Comparison of ENCODE assay signal across 8 cellular contexts in genomic region chr4:145181091-145181501, GRCh38. TPM values are rescaled to one million over a fixed set of nuclear protein-coding genes. Genes with fewer than 3 reads are reported as not detected.
DNase-seq lines count a peak whose midpoint lies in the region; ATAC-seq and TF ChIP-seq lines count a peak whose summit lies in the region.

No MANE protein-coding gene starts in this region.

- H3K9me3 ChIP-seq in thymus (ENCODE audit: control insufficient read depth) = no peaks in the 10 kb centered on the region

- peak overlapping the region; percentile 84 for H3K27ac ChIP-seq in thymus (ENCODE audit: low read depth)

- no peak for TF ChIP-seq CTCF in kidney epithelial cell (IDR thresholded peaks at IDR 0.05; ENCODE audit: insufficient read depth, low read length, poor library complexity, severe bottlenecking)

- peaks cover 7% of the 10 kb centered on the region for H3K27me3 Mint-ChIP-seq in activated CD4-positive, alpha-beta T cell treated with anti-CD3 and anti-CD28 coated beads, Interleukin-2, amount 10 ng/mL, durations not matched to agents 24 days and 14 days
- peaks cover 3% of the 10 kb centered on the region for H3K27me3 Mint-ChIP-seq in activated T-helper 1 cell treated with anti-CD3 and anti-CD28 coated beads, Interleukin-12 subunit alpha, Interleukin-12 subunit beta, Interleukin-2, Interleukin-4 antibody, amounts not matched to agents 30 ng/mL and 10 ng/mL and 1 ng/mL, durations not matched to agents 14 hours and 24 hours and 36 hours (ENCODE audit: insufficient read depth)

- DNase-seq in activated CD4-positive, alpha-beta T cell treated with anti-CD3 and anti-CD28 coated beads, Interleukin-2, amount 10 ng/mL, durations not matched to agents 24 days and 14 days = no peak
- DNase-seq in activated CD4-positive, alpha-beta T cell treated with anti-CD3 and anti-CD28 coated beads, Interleukin-2, amount 50 U/mL, for 48 hours = no peak
- DNase-seq in activated T-helper 1 cell treated with anti-CD3 and anti-CD28 coated beads, Interleukin-12 subunit alpha, Interleukin-12 subunit beta, Interleukin-2, Interleukin-4 antibody, amounts not matched to agents 30 ng/mL and 10 ng/mL and 1 ng/mL, durations not matched to agents 14 hours and 24 hours and 36 hours (ENCODE audit: low spot score) = no peak
- DNase-seq in kidney epithelial cell (ENCODE audit: low read depth) = no peak
- DNase-seq in SW 1271 (lab: John Stamatoyannopoulos, UW) = no peak
- DNase-seq in NCI-H345 (lab: John Stamatoyannopoulos, UW) = no peak

- H3K4me1 Mint-ChIP-seq in activated CD4-positive, alpha-beta T cell treated with anti-CD3 and anti-CD28 coated beads, Interleukin-2, amount 10 ng/mL, durations not matched to agents 24 days and 14 days = peaks cover 20% of the 10 kb centered on the region
- peaks cover 29% of the 10 kb centered on the region for H3K4me1 Mint-ChIP-seq in activated T-helper 1 cell treated with anti-CD3 and anti-CD28 coated beads, Interleukin-12 subunit alpha, Interleukin-12 subunit beta, Interleukin-2, Interleukin-4 antibody, amounts not matched to agents 30 ng/mL and 10 ng/mL and 1 ng/mL, durations not matched to agents 14 hours and 24 hours and 36 hours (ENCODE audit: low read depth)

- peaks cover 13% of the 10 kb centered on the region for H3K36me3 Mint-ChIP-seq in activated CD4-positive, alpha-beta T cell treated with anti-CD3 and anti-CD28 coated beads, Interleukin-2, amount 10 ng/mL, durations not matched to agents 24 days and 14 days (ENCODE audit: low read depth)
- H3K36me3 Mint-ChIP-seq in activated T-helper 1 cell treated with anti-CD3 and anti-CD28 coated beads, Interleukin-12 subunit alpha, Interleukin-12 subunit beta, Interleukin-2, Interleukin-4 antibody, amounts not matched to agents 30 ng/mL and 10 ng/mL and 1 ng/mL, durations not matched to agents 14 hours and 24 hours and 36 hours (ENCODE audit: low read depth) = peaks cover 8% of the 10 kb centered on the region

- intact Hi-C loops in activated CD4-positive, alpha-beta T cell treated with anti-CD3 and anti-CD28 coated beads, Interleukin-2, amount 10 ng/mL, durations not matched to agents 24 days and 14 days (cut with micrococcal nuclease) = loop anchor here (2.0 to 10.0 kb wide), 4 partner anchors 306 to 1006 kb away; no protein-coding TSS in a partner anchor
- intact Hi-C loops in activated T-helper 1 cell treated with anti-CD3 and anti-CD28 coated beads, Interleukin-12 subunit alpha, Interleukin-12 subunit beta, Interleukin-2, Interleukin-4 antibody, amounts not matched to agents 30 ng/mL and 10 ng/mL and 1 ng/mL, durations not matched to agents 14 hours and 24 hours and 36 hours (cut with micrococcal nuclease) = loop anchor here (2.0 to 5.0 kb wide), 4 partner anchors 648 to 1341 kb away; partner anchors contain the start of genes LSM6 and SLC10A7

- no peaks in the 10 kb centered on the region for H3K9me3 Mint-ChIP-seq in activated CD4-positive, alpha-beta T cell treated with anti-CD3 and anti-CD28 coated beads, Interleukin-2, amount 10 ng/mL, durations not matched to agents 24 days and 14 days
- H3K9me3 Mint-ChIP-seq in activated T-helper 1 cell treated with anti-CD3 and anti-CD28 coated beads, Interleukin-12 subunit alpha, Interleukin-12 subunit beta, Interleukin-2, Interleukin-4 antibody, amounts not matched to agents 30 ng/mL and 10 ng/mL and 1 ng/mL, durations not matched to agents 14 hours and 24 hours and 36 hours = no peaks in the 10 kb centered on the region

- no peak for ATAC-seq in GM21447 (IDR thresholded peaks at IDR 0.05; ENCODE audit: unreplicated experiment)

- H3K4me3 Mint-ChIP-seq in activated CD4-positive, alpha-beta T cell treated with anti-CD3 and anti-CD28 coated beads, Interleukin-2, amount 10 ng/mL, durations not matched to agents 24 days and 14 days = peak overlapping the region; percentile 95
- H3K4me3 Mint-ChIP-seq in activated T-helper 1 cell treated with anti-CD3 and anti-CD28 coated beads, Interleukin-12 subunit alpha, Interleukin-12 subunit beta, Interleukin-2, Interleukin-4 antibody, amounts not matched to agents 30 ng/mL and 10 ng/mL and 1 ng/mL, durations not matched to agents 14 hours and 24 hours and 36 hours = peak overlapping the region; percentile 89

- peak overlapping the region; percentile 93 for H3K27ac Mint-ChIP-seq in activated CD4-positive, alpha-beta T cell treated with anti-CD3 and anti-CD28 coated beads, Interleukin-2, amount 10 ng/mL, durations not matched to agents 24 days and 14 days
- peak overlapping the region; percentile 89 for H3K27ac Mint-ChIP-seq in activated T-helper 1 cell treated with anti-CD3 and anti-CD28 coated beads, Interleukin-12 subunit alpha, Interleukin-12 subunit beta, Interleukin-2, Interleukin-4 antibody, amounts not matched to agents 30 ng/mL and 10 ng/mL and 1 ng/mL, durations not matched to agents 14 hours and 24 hours and 36 hours

- peaks cover 13% of the 10 kb centered on the region for H3K4me1 ChIP-seq in thymus (ENCODE audit: control insufficient read depth, insufficient read depth, low read length)

- H3K4me3 ChIP-seq in kidney epithelial cell (ENCODE audit: low read depth, low read length) (peak overlapping the region; percentile 52), thymus (ENCODE audit: low read length) (peak overlapping the region; percentile 54)

- H3K36me3 ChIP-seq in kidney epithelial cell (ENCODE audit: control insufficient read depth, insufficient read depth, low read length) (no peaks in the 10 kb centered on the region), thymus (ENCODE audit: control insufficient read depth, insufficient read depth) (no peaks in the 10 kb centered on the region)

- 8% methylated on average over 7 of the region's 7 CpGs for WGBS in thymus

- H3K27me3 ChIP-seq in kidney epithelial cell (ENCODE audit: control insufficient read depth, insufficient read depth, low read length) = no peaks in the 10 kb centered on the region
- H3K27me3 ChIP-seq in thymus (ENCODE audit: control insufficient read depth, insufficient read depth) = no peaks in the 10 kb centered on the region

RNA-seq across cellular contexts. Expression of gene OTUD4, which starts 0.7 kb away (rescaled TPM):
- total RNA-seq in activated CD4-positive, alpha-beta T cell treated with anti-CD3 and anti-CD28 coated beads, Interleukin-2, amount 10 ng/mL, durations not matched to agents 24 days and 14 days = 81.2 and 86.4 TPM in 2 replicates
- 76.9 and 80.9 TPM in 2 replicates for total RNA-seq in activated T-helper 1 cell treated with anti-CD3 and anti-CD28 coated beads, Interleukin-12 subunit alpha, Interleukin-12 subunit beta, Interleukin-2, Interleukin-4 antibody, amounts not matched to agents 30 ng/mL and 10 ng/mL and 1 ng/mL, durations not matched to agents 14 hours and 24 hours and 36 hours
- total RNA-seq in kidney epithelial cell = 28.1 and 33.7 TPM in 2 replicates
- 18.8 TPM for polyA plus RNA-seq in thymus
